Comparison of ENCODE assay signal across 10 cellular contexts in the genomic region with DNA sequence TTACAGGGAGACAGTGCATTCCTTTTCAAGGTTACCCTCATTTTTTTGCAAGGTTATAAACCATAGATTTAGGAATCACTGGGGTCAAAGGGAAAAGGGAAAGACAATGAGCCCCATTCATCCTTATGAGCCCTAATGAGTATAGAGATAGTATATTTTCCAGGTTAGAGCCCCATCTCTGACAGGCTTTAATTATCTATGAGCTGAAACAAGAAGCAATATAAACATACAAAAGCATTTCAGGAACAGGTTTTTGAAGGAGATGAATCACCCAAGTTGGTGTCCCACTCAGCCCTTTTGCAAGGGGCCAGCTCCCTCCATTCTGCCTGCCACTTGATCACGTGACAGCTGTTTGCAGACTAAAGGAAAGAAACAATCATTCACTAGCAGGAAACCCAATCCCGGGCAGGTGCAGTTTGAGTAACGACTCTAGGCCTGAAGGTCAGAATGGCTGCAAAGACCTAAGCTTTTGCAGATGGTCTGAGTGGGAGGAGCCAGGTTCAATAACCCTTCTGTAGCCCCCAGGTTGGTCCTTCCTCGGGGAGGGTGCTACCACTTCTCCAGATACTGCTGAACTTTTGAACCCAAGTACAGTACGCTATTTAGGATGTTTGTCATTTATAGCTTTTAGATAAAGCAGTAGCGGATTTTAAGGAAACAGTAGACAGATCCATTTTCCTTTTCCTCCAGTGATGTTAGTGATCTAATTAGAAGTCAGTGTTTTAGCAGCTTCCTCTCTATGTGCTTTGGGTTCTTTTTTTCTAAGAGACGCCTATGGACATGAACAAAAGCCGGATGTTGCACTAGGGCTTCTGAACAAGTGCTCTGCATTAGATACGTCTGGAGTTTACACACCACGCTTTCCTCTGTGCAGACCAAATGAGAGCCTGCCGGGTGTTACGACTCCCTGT.
DNase-seq lines count a peak whose midpoint lies in the region; TF ChIP-seq lines count a peak whose summit lies in the region.
"Had no signal": no experiment of that assay in that cellular context is flagged by ENCODE, and none has a peak within 500 bp of the region (broad histone marks: within the 10 kb centered on the region; RNA-seq: fewer than 3 reads in every experiment).

No MANE protein-coding gene starts in this region.

- H3K27me3 Mint-ChIP-seq in brain = no peaks in the 10 kb centered on the region

- H3F3A ChIP-seq in smooth muscle cell (ENCODE audit: low read depth) = peaks cover 7% of the 10 kb centered on the region

- no peaks in the 10 kb centered on the region for H4K20me1 ChIP-seq in smooth muscle cell (ENCODE audit: low read depth)

- no peak overlapping the region for H3K4me2 ChIP-seq in smooth muscle cell

- no peak overlapping the region for H2AFZ ChIP-seq in smooth muscle cell (ENCODE audit: low read depth)

- peaks cover 37% of the 10 kb centered on the region for H3K4me1 ChIP-seq in smooth muscle cell (ENCODE audit: low read depth)

- WGBS in smooth muscle cell (ENCODE audit: low lambda C conversion rate) = 69% methylated on average over 12 of the region's 12 CpGs

- TF ChIP-seq CTCF in brain (conservative IDR thresholded peaks at IDR 0.05) (no peak), smooth muscle cell (IDR thresholded peaks at IDR 0.05; ENCODE audit: borderline replicate concordance, insufficient read depth, poor library complexity, severe bottlenecking) (no peak)

- no peaks in the 10 kb centered on the region for H3K36me3 ChIP-seq in smooth muscle cell (ENCODE audit: low read depth)
- H3K36me3 ChIP-seq: upper lobe of left lung had no signal

- H3K27ac Mint-ChIP-seq in brain = peak overlapping the region; percentile 63 to 97 (median 91)
- H3K27ac Mint-ChIP-seq: T-helper 1 cell treated with Interleukin-12 subunit alpha and Interleukin-12 subunit beta and Interleukin-4 antibody, amounts not matched to agents 30 μg/mL and 1 μg/mL, for 36 hours had no signal

- H3K9me3 ChIP-seq in smooth muscle cell (replicated peaks; ENCODE audit: low read depth) = no peaks in the 10 kb centered on the region
- H3K9me3 ChIP-seq: upper lobe of left lung had no signal

- no peak overlapping the region for H3K27ac ChIP-seq in smooth muscle cell (ENCODE audit: low read depth)
- H3K27ac ChIP-seq: upper lobe of left lung had no signal

- no peak overlapping the region for H3K4me3 ChIP-seq in smooth muscle cell
- H3K4me3 ChIP-seq: upper lobe of left lung had no signal

- H3K4me3 Mint-ChIP-seq in brain = peak overlapping the region; percentile 36 to 82 (median 74)
- H3K4me3 Mint-ChIP-seq: T-helper 1 cell treated with Interleukin-12 subunit alpha and Interleukin-12 subunit beta and Interleukin-4 antibody, amounts not matched to agents 30 μg/mL and 1 μg/mL, for 36 hours had no signal

- H3K79me2 ChIP-seq in smooth muscle cell (ENCODE audit: low read depth) = no peaks in the 10 kb centered on the region

- peak; percentile 29 for DNase-seq in stimulated activated CD4-positive, alpha-beta T cell treated with anti-CD3 and anti-CD28 coated beads, Interleukin-15, amount 100 ng/mL, for 24 hours
- DNase-seq in stimulated activated CD4-positive, alpha-beta T cell treated with anti-CD3 and anti-CD28 coated beads, Interleukin-12 subunit alpha, Interleukin-12 subunit beta, amount 100 ng/mL, for 4 hours = no peak
- DNase-seq in NCI-H2029 treated with DMSO at 0.1 percent for 48 hours (lab: John Stamatoyannopoulos, UW) (peak; percentile 100), smooth muscle cell (lab: John Stamatoyannopoulos, UW; ENCODE audit: unreplicated experiment) (no peak), cerebellum (ENCODE audit: low spot score) (no peak), OCI-M2 (lab: John Stamatoyannopoulos, UW; ENCODE audit: unreplicated experiment) (no peak)
- peak; percentile 10 to 21 for DNase-seq in stimulated activated CD8-positive, alpha-beta memory T cell treated with anti-CD3 and anti-CD28 coated beads, Interleukin-15, amount 100 ng/mL, for 48 hours (ENCODE audit: low read depth in 2 of 2)

- peaks cover 0 to 13% (median 5%) of the 10 kb centered on the region in 5 experiments for H3K9me3 Mint-ChIP-seq in brain

- H3K4me1 Mint-ChIP-seq in brain = peaks cover 67% of the 10 kb centered on the region

- H3K36me3 Mint-ChIP-seq in brain = peaks cover 34% of the 10 kb centered on the region

- H3K27me3 ChIP-seq in smooth muscle cell (ENCODE audit: low read depth) = no peaks in the 10 kb centered on the region
- H3K27me3 ChIP-seq: upper lobe of left lung had no signal

- no peak overlapping the region for H3K9ac ChIP-seq in smooth muscle cell (ENCODE audit: low read depth)

Comparison
In these comparisons a context has a peak if more than half of its experiments do, and no peak if none do; other contexts are left out.
1. DNase-seq: peak in stimulated activated CD4-positive, alpha-beta T cell treated with anti-CD3 and anti-CD28 coated beads, Interleukin-15, amount 100 ng/mL, for 24 hours (single experiment), NCI-H2029 treated with DMSO at 0.1 percent for 48 hours (single experiment) and stimulated activated CD8-positive, alpha-beta memory T cell treated with anti-CD3 and anti-CD28 coated beads, Interleukin-15, amount 100 ng/mL, for 48 hours (2 of 2); none in stimulated activated CD4-positive, alpha-beta T cell treated with anti-CD3 and anti-CD28 coated beads, Interleukin-12 subunit alpha, Interleukin-12 subunit beta, amount 100 ng/mL, for 4 hours (single experiment), smooth muscle cell (single experiment), cerebellum (single experiment) and OCI-M2 (single experiment).